8 cellular contexts compared by ENCODE assay signal in the genomic region with DNA sequence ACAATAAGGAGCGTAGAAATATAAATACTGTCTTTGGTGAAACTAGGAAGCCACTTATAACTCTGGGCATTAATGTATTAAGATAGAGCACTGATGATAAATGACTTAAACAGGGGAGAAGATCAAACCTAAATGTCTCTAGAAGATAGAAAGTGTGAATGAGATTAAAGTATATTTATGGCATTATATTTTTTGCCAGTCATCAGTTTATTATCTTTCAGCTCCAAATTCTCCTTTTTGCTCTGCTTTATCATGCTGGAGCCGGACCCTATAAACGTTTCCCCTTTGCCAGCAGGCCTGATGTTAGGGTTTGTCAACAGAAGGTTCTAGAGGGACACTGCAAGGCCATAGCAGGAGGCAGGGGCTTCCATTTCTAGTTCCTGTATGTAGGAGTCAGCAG.
"Had no signal": no experiment of that assay in that cellular context is flagged by ENCODE, and none has a peak within 500 bp of the region (broad histone marks: within the 10 kb centered on the region; RNA-seq: fewer than 3 reads in every experiment).

No MANE protein-coding gene starts in this region.

- H3K4me3 Mint-ChIP-seq: HFFc6 had no signal

- H3K9ac ChIP-seq: GM23248 had no signal

- H3K9me3 Mint-ChIP-seq: HFFc6 had no signal

- H3K4me1 ChIP-seq: HAP-1 had no signal

- H3K27ac ChIP-seq: GM23248, HL-60 had no signal

- H3K9me3 ChIP-seq: HAP-1 had no signal

- H3K36me3 ChIP-seq: HAP-1 had no signal

- H3K4me3 ChIP-seq: GM23248, HAP-1 had no signal

- ATAC-seq: HCT116 had no signal

- DNase-seq: GOT3, H7, HFFc6, KBM-7 had no signal

- H2AFZ ChIP-seq: GM23248 had no signal

- H3K27ac Mint-ChIP-seq: HFFc6 had no signal
